ENCODE assay signal across 1 cellular context in the genomic region with DNA sequence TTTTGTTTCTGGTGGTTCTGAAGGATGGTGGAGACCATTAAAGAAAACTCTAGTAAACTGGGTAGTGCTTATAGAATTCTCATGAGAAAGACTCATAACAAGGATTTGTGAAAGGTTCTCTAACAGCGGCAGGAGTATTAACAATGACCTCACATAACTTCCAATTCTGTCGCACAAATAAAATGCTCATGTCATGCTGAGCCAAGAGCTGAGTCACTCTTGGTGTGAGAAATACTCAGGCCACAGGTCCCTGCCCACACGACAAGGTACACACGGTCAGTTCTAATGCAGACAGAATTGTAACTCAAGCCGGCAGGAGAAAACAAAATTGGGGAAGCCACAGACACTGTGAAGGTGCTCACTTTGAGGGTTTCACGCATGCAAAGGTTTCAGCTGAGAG.
TF ChIP-seq lines count a peak whose summit lies in the region.

No MANE protein-coding gene starts in this region.

TF ChIP-seq in HCT116, 20 proteins besides CTCF, POLR2A, EP300 and RAD21 (continued from another document):
- TF ChIP-seq, protein P1, sequence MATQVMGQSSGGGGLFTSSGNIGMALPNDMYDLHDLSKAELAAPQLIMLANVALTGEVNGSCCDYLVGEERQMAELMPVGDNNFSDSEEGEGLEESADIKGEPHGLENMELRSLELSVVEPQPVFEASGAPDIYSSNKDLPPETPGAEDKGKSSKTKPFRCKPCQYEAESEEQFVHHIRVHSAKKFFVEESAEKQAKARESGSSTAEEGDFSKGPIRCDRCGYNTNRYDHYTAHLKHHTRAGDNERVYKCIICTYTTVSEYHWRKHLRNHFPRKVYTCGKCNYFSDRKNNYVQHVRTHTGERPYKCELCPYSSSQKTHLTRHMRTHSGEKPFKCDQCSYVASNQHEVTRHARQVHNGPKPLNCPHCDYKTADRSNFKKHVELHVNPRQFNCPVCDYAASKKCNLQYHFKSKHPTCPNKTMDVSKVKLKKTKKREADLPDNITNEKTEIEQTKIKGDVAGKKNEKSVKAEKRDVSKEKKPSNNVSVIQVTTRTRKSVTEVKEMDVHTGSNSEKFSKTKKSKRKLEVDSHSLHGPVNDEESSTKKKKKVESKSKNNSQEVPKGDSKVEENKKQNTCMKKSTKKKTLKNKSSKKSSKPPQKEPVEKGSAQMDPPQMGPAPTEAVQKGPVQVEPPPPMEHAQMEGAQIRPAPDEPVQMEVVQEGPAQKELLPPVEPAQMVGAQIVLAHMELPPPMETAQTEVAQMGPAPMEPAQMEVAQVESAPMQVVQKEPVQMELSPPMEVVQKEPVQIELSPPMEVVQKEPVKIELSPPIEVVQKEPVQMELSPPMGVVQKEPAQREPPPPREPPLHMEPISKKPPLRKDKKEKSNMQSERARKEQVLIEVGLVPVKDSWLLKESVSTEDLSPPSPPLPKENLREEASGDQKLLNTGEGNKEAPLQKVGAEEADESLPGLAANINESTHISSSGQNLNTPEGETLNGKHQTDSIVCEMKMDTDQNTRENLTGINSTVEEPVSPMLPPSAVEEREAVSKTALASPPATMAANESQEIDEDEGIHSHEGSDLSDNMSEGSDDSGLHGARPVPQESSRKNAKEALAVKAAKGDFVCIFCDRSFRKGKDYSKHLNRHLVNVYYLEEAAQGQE (IDR thresholded peaks at IDR 0.05; ENCODE audit: low read depth), result no peak
- no peak for TF ChIP-seq SIN3A (IDR thresholded peaks at IDR 0.05; ENCODE audit: low read depth)
- TF ChIP-seq CEBPB (IDR thresholded peaks at IDR 0.05; ENCODE audit: low read depth), result no peak
- TF ChIP-seq SP1 (IDR thresholded peaks at IDR 0.05; ENCODE audit: low read depth), result no peak
- TF ChIP-seq SRF (IDR thresholded peaks at IDR 0.05; ENCODE audit: low read depth), result no peak
- TF ChIP-seq TCF7L2 (IDR thresholded peaks at IDR 0.05; ENCODE audit: borderline replicate concordance, extremely low read depth, insufficient read depth, insufficient read length), result no peak
- TF ChIP-seq, protein P2, sequence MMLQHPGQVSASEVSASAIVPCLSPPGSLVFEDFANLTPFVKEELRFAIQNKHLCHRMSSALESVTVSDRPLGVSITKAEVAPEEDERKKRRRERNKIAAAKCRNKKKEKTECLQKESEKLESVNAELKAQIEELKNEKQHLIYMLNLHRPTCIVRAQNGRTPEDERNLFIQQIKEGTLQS (IDR thresholded peaks at IDR 0.05), result no peak
- no peak for TF ChIP-seq FOSL1 (IDR thresholded peaks at IDR 0.05; ENCODE audit: low read depth)
- TF ChIP-seq JUND (IDR thresholded peaks at IDR 0.05), result no peak
- no peak for TF ChIP-seq YY1 (IDR thresholded peaks at IDR 0.05; ENCODE audit: extremely low read depth, insufficient replicate concordance, low read depth, low read length)
- TF ChIP-seq EZH2 (IDR thresholded peaks at IDR 0.05), result no peak
- TF ChIP-seq ZNF274 (IDR thresholded peaks at IDR 0.05; ENCODE audit: low read depth, low read length), result no peak
- TF ChIP-seq EZH2phosphoT487 (IDR thresholded peaks at IDR 0.05; ENCODE audit: borderline replicate concordance), result no peak
- no peak for TF ChIP-seq ZFX (IDR thresholded peaks at IDR 0.05)
- no peak for TF ChIP-seq POLR2AphosphoS5 (IDR thresholded peaks at IDR 0.05; ENCODE audit: low read depth, low read length)
- no peak for TF ChIP-seq ELF1 (IDR thresholded peaks at IDR 0.05; ENCODE audit: borderline replicate concordance, low read depth)
- TF ChIP-seq EGR1 (IDR thresholded peaks at IDR 0.05; ENCODE audit: low read depth), result no peak
